ENCODE assay signal across 27 cellular contexts in the genomic region with DNA sequence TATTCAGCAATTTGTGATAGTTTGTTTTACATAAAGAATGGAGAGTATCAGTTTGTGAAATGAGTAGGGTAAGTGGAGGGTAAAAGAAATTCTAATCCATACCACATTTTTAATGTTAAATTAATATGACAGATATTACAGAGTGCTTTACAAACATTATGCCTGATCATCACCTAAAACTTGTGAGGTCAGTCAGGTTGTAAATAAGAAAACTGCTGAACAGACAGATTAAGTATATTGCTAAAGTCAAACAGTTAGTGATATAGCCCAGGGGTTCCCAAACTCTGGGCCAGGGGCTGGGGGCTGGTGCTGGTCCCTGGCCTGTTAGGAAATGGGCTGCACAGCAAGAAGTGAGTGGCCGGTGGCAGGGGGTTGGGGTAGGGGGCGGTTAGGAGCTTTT.
A peak's percentile ranks its signal among the peaks of the same experiment; 100 is the strongest.
DNase-seq lines count a peak whose midpoint lies in the region; ATAC-seq, FAIRE-seq and TF ChIP-seq lines count a peak whose summit lies in the region.
"Had no signal": no experiment of that assay in that cellular context is flagged by ENCODE, and none has a peak within 500 bp of the region (broad histone marks: within the 10 kb centered on the region; RNA-seq: fewer than 3 reads in every experiment).

No MANE protein-coding gene starts in this region.

- ATAC-seq in HepG2 (no peak), right lobe of liver (no peak), WTC11 (peak; percentile 34; the same call in 1 of the 2 replicates), body of pancreas (no peak)
- no peak for ATAC-seq in activated CD8-positive, alpha-beta memory T cell treated with anti-CD3 and anti-CD28 coated beads, Interleukin-2, amount 10 ng/mL, durations not matched to agents 7 days and 5 days
- ATAC-seq: GM12878 had no signal

- no peak for TF ChIP-seq RAD21 in HepG2 (CRISPR knock-in tag; IDR thresholded peaks at IDR 0.05)

- no peaks in the 10 kb centered on the region for H3K27me3 Mint-ChIP-seq in WTC11 (ENCODE audit: low read depth)
- H3K27me3 Mint-ChIP-seq in activated CD8-positive, alpha-beta memory T cell treated with anti-CD3 and anti-CD28 coated beads, Interleukin-2, amount 10 ng/mL, durations not matched to agents 7 days and 5 days, result no peaks in the 10 kb centered on the region
- H3K27me3 Mint-ChIP-seq: CD4-positive, alpha-beta memory T cell; CD4-positive, CD25-positive, alpha-beta regulatory T cell; CD8-positive, alpha-beta memory T cell had no signal

- DNase-seq in HepG2 (ENCODE audit: low spot score) (no peak), right lobe of liver (no peak), WTC11 (ENCODE audit: low spot score) (no peak), posterior vena cava (ENCODE audit: low spot score) (peak; percentile 45), body of pancreas (no peak)
- DNase-seq in activated CD8-positive, alpha-beta memory T cell treated with anti-CD3 and anti-CD28 coated beads, Interleukin-2, amount 10 ng/mL, durations not matched to agents 7 days and 5 days, result no peak
- DNase-seq in activated CD4-positive, alpha-beta T cell treated with anti-CD3 and anti-CD28 coated beads for 1 hour, result no peak
- DNase-seq: ACHN; BE2C; C1 segment of cervical spinal cord; CD4-positive, alpha-beta memory T cell; CD4-positive, CD25-positive, alpha-beta regulatory T cell; CD8-positive, alpha-beta memory T cell; COR-L47; DMS 273 treated with DMSO at 0.1 percent for 48 hours; DMS153; DMS53; DMS79; DND-41; EL; GDM1 had no signal

- H3K79me2 ChIP-seq in HepG2 (ENCODE audit: insufficient read depth, low read length), result no peaks in the 10 kb centered on the region

- 6% methylated on average over 2 of the region's 2 CpGs for WGBS in HepG2 (ENCODE audit: low lambda C conversion rate)
- 33% methylated on average over 1 of the region's 2 CpGs for WGBS in right lobe of liver (ENCODE audit: insufficient coverage, low coverage, low lambda C conversion rate, missing lambda C conversion rate)
- WGBS in body of pancreas, 2 donors, result 43 to 44% methylated on average over 2 of the region's 2 CpGs

- no peaks in the 10 kb centered on the region for H3K36me3 Mint-ChIP-seq in WTC11
- H3K36me3 Mint-ChIP-seq in activated CD8-positive, alpha-beta memory T cell treated with anti-CD3 and anti-CD28 coated beads, Interleukin-2, amount 10 ng/mL, durations not matched to agents 7 days and 5 days, result no peaks in the 10 kb centered on the region
- H3K36me3 Mint-ChIP-seq: CD14-positive monocyte; CD4-positive, alpha-beta memory T cell; CD4-positive, CD25-positive, alpha-beta regulatory T cell; CD8-positive, alpha-beta memory T cell had no signal

- H3K27ac ChIP-seq in HepG2 (ENCODE audit: extremely low read length, insufficient read depth, low read length), result no peak overlapping the region
- H3K27ac ChIP-seq in right lobe of liver, result no peak overlapping the region
- H3K27ac ChIP-seq in body of pancreas, result no peak overlapping the region
- H3K27ac ChIP-seq: 22Rv1, BLaER1 had no signal

- CTCF ChIA-PET in HepG2 (lab: Yijun Ruan, JAX; ENCODE audit: low intra/inter-chr PET ratio, low total read pairs), result no interaction called here
- CTCF ChIA-PET in WTC11 (lab: Charles Lee), result no interaction called here
- CTCF ChIA-PET in activated CD8-positive, alpha-beta memory T cell treated with anti-CD3 and anti-CD28 coated beads, Interleukin-2, amount 10 ng/mL, durations not matched to agents 7 days and 5 days (lab: Charles Lee), result no interaction called here

- H2AFZ ChIP-seq in HepG2 (ENCODE audit: low read length), result no peak overlapping the region

- POLR2A ChIA-PET in HepG2 (lab: Yijun Ruan, JAX), result no interaction called here
- POLR2A ChIA-PET in WTC11 (lab: Charles Lee), result no interaction called here

- H3K4me3 ChIP-seq in HepG2 (replicated peaks in 1 of 3; ENCODE audit: insufficient read depth in 1 of 3, low read depth in 2 of 3, low read length in 3 of 3) (no peak overlapping the region), right lobe of liver (no peak overlapping the region), body of pancreas (no peak overlapping the region)
- H3K4me3 ChIP-seq: BLaER1, GM12878 had no signal

- in situ Hi-C loops in HepG2 (cut with HindIII; ENCODE audit: extremely low pct_ligation_motif_present, low pct_unique_long_range_greater_than_20kb), result no loop called here

- no TSS peak for BruUV-seq in HepG2 (replicated peaks; lab: Mats Ljungman, UMichigan)

- no peaks in the 10 kb centered on the region for H3K9me3 Mint-ChIP-seq in WTC11
- H3K9me3 Mint-ChIP-seq in activated CD8-positive, alpha-beta memory T cell treated with anti-CD3 and anti-CD28 coated beads, Interleukin-2, amount 10 ng/mL, durations not matched to agents 7 days and 5 days (ENCODE audit: low read depth), result peaks cover 3% of the 10 kb centered on the region

- H3K4me3 Mint-ChIP-seq in WTC11, result no peak overlapping the region
- H3K4me3 Mint-ChIP-seq in activated CD8-positive, alpha-beta memory T cell treated with anti-CD3 and anti-CD28 coated beads, Interleukin-2, amount 10 ng/mL, durations not matched to agents 7 days and 5 days, result no peak overlapping the region
- H3K4me3 Mint-ChIP-seq: CD14-positive monocyte; CD4-positive, alpha-beta memory T cell; CD4-positive, CD25-positive, alpha-beta regulatory T cell; CD8-positive, alpha-beta memory T cell had no signal

- TF ChIP-seq EP300 in HepG2 (IDR thresholded peaks at IDR 0.05; ENCODE audit: low read depth in 2 of 2, low read length in 2 of 2) (no peak), HepG2 (CRISPR knock-in tag; IDR thresholded peaks at IDR 0.05; ENCODE audit: borderline replicate concordance) (no peak)

- TF ChIP-seq CTCF in HepG2 (CRISPR knock-in tag; IDR thresholded peaks at IDR 0.05) (no peak), right lobe of liver (IDR thresholded peaks at IDR 0.05) (no peak), WTC11 (IDR thresholded peaks at IDR 0.05) (no peak), body of pancreas (IDR thresholded peaks at IDR 0.05) (no peak)

- TF ChIP-seq POLR2A in HepG2 (IDR thresholded peaks at IDR 0.05; ENCODE audit: insufficient read depth in 1 of 2, low read depth in 2 of 2, low read length in 2 of 2) (no peak), right lobe of liver (IDR thresholded peaks at IDR 0.05) (no peak), body of pancreas (IDR thresholded peaks at IDR 0.05) (no peak)

- H3K4me1 ChIP-seq in HepG2 (ENCODE audit: insufficient read depth, low read length) (no peaks in the 10 kb centered on the region), right lobe of liver (no peaks in the 10 kb centered on the region), body of pancreas (no peaks in the 10 kb centered on the region)

- H4K20me1 ChIP-seq in HepG2 (ENCODE audit: insufficient read depth, low read length), result no peaks in the 10 kb centered on the region
- H4K20me1 ChIP-seq: BLaER1 had no signal

- H3K4me2 ChIP-seq in HepG2 (ENCODE audit: low read depth, low read length), result no peak overlapping the region
- H3K4me2 ChIP-seq: BLaER1 had no signal

- H3K9me3 ChIP-seq in HepG2 (ENCODE audit: low read length), result no peaks in the 10 kb centered on the region
- no peaks in the 10 kb centered on the region for H3K9me3 ChIP-seq in right lobe of liver
- H3K9me3 ChIP-seq in body of pancreas, result no peaks in the 10 kb centered on the region
- H3K9me3 ChIP-seq: BE2C, BLaER1 had no signal

- H3K27ac Mint-ChIP-seq in WTC11, result no peak overlapping the region
- H3K27ac Mint-ChIP-seq in activated CD8-positive, alpha-beta memory T cell treated with anti-CD3 and anti-CD28 coated beads, Interleukin-2, amount 10 ng/mL, durations not matched to agents 7 days and 5 days, result no peak overlapping the region
- H3K27ac Mint-ChIP-seq: CD14-positive monocyte; CD4-positive, alpha-beta memory T cell; CD8-positive, alpha-beta memory T cell had no signal

- no peaks in the 10 kb centered on the region for H3K36me3 ChIP-seq in HepG2 (replicated peaks in 1 of 2; ENCODE audit: control insufficient read depth in 1 of 2, insufficient read depth in 2 of 2, low read length in 2 of 2)
- no peaks in the 10 kb centered on the region for H3K36me3 ChIP-seq in right lobe of liver
- H3K36me3 ChIP-seq in body of pancreas (replicated peaks in 1 of 2; ENCODE audit: insufficient read depth in 1 of 2, low read depth in 2 of 2), result no peaks in the 10 kb centered on the region
- H3K36me3 ChIP-seq: BE2C, BLaER1 had no signal

- FAIRE-seq in HepG2 (lab: Jason Lieb, UNC), result no peak
- FAIRE-seq: GM12878, GM12892, GM18507 had no signal

- H3K27me3 ChIP-seq in HepG2 (ENCODE audit: control insufficient read depth in 1 of 2, insufficient read depth in 2 of 2, low read length in 2 of 2), result no peaks in the 10 kb centered on the region
- H3K27me3 ChIP-seq in right lobe of liver, result no peaks in the 10 kb centered on the region
- no peaks in the 10 kb centered on the region for H3K27me3 ChIP-seq in body of pancreas
- H3K27me3 ChIP-seq: BE2C, BLaER1 had no signal

- H3K9ac ChIP-seq in HepG2 (ENCODE audit: insufficient read depth, low read depth, low read length), result no peak overlapping the region
- H3K9ac ChIP-seq: BLaER1 had no signal

- intact Hi-C loops in HepG2 (cut with micrococcal nuclease; ENCODE audit: unreplicated experiment) (no loop called here), right lobe of liver (cut with DNase I) (no loop called here), posterior vena cava (cut with DNase I) (no loop called here), body of pancreas (cut with DNase I) (no loop called here)

- no peaks in the 10 kb centered on the region for H3K4me1 Mint-ChIP-seq in WTC11
- no peaks in the 10 kb centered on the region for H3K4me1 Mint-ChIP-seq in activated CD8-positive, alpha-beta memory T cell treated with anti-CD3 and anti-CD28 coated beads, Interleukin-2, amount 10 ng/mL, durations not matched to agents 7 days and 5 days
- H3K4me1 Mint-ChIP-seq: CD14-positive monocyte; CD4-positive, alpha-beta memory T cell; CD4-positive, CD25-positive, alpha-beta regulatory T cell; CD8-positive, alpha-beta memory T cell had no signal

TF ChIP-seq in HepG2, 621 proteins besides CTCF, POLR2A, EP300 and RAD21:
- TF ChIP-seq MAFK (conservative IDR thresholded peaks at IDR 0.05 in 1 of 2, IDR thresholded peaks at IDR 0.05 in 1 of 2; ENCODE audit: low read length in 2 of 2), result peak in 1 of 2 experiments; percentile 66; a peak in 3 of 4 replicates
- no peak for TF ChIP-seq ZSCAN21 (CRISPR knock-in tag; IDR thresholded peaks at IDR 0.05; ENCODE audit: borderline replicate concordance)
- TF ChIP-seq MAFF (IDR thresholded peaks at IDR 0.05; ENCODE audit: low read depth, low read length), result peak; percentile 29; the same call in 1 of the 2 replicates

TF ChIP-seq in WTC11, 78 proteins besides CTCF, POLR2A, EP300 and RAD21 (continues in another document):
- no peak for TF ChIP-seq GRHL2 (CRISPR knock-in tag; IDR thresholded peaks at IDR 0.05; ENCODE audit: insufficient replicate concordance, severe bottlenecking)
- no peak for TF ChIP-seq SMAD3 (CRISPR knock-in tag; IDR thresholded peaks at IDR 0.05; ENCODE audit: borderline replicate concordance)
- TF ChIP-seq ETV6 (CRISPR knock-in tag; IDR thresholded peaks at IDR 0.05), result no peak
